12 cellular contexts compared by ENCODE assay signal in the genomic region with DNA sequence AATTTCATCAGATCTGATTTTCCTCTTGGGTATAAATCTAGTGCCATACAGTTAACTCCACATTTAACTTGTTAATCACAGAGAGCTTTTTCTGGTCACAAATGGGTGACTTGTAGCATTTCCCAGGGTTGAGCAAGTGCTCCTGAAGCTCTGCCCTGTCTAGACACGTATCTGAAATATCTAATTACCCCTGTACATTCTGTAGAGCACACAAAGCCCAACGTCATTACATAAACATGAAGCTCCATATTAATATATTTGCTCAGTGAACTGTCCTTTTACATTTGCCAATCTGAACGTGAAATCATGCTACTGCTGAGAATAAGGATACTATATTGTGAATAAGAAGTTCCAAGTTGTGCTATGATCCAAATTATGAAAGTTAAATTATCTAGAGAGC. TPM values are rescaled to one million over a fixed set of nuclear protein-coding genes. Genes with fewer than 3 reads are reported as not detected.
DNase-seq lines count a peak whose midpoint lies in the region; ATAC-seq, FAIRE-seq and TF ChIP-seq lines count a peak whose summit lies in the region.
"Had no signal": no experiment of that assay in that cellular context is flagged by ENCODE, and none has a peak within 500 bp of the region (broad histone marks: within the 10 kb centered on the region; RNA-seq: fewer than 3 reads in every experiment).

No MANE protein-coding gene starts in this region.

- H4K20me1 ChIP-seq in PC-3 (ENCODE audit: low read length) (no peaks in the 10 kb centered on the region), smooth muscle cell (ENCODE audit: low read depth) (no peaks in the 10 kb centered on the region)

- H3K4me3 ChIP-seq in PC-3 (ENCODE audit: low read length) (no peak overlapping the region), choroid plexus epithelial cell (ENCODE audit: low read depth, low read length) (no peak overlapping the region), smooth muscle cell (no peak overlapping the region)
- H3K4me3 ChIP-seq: uterus had no signal

- CTCF ChIA-PET in activated CD4-positive, alpha-beta T cell treated with anti-CD3 and anti-CD28 coated beads for 36 hours (lab: Charles Lee), result interaction anchor here (0.5 to 1.0 kb wide), 3 partner anchors 11 to 99 kb away, joined by 3 read pairs; no protein-coding TSS in a partner anchor
- CTCF ChIA-PET in PC-3 (lab: Charles Lee), result interaction anchor here (0.8 to 1.0 kb wide), 3 partner anchors 11 to 47 kb away, joined by 3 to 7 read pairs (median 3); no protein-coding TSS in a partner anchor

- H2AFZ ChIP-seq in PC-3 (ENCODE audit: low read length) (no peak overlapping the region), smooth muscle cell (ENCODE audit: low read depth) (no peak overlapping the region)

- no peak overlapping the region for H3K4me3 Mint-ChIP-seq in activated CD4-positive, alpha-beta T cell treated with anti-CD3 and anti-CD28 coated beads for 36 hours
- H3K4me3 Mint-ChIP-seq: nephron had no signal

- H3K27me3 Mint-ChIP-seq in activated CD4-positive, alpha-beta T cell treated with anti-CD3 and anti-CD28 coated beads for 36 hours, result no peaks in the 10 kb centered on the region

- intact Hi-C loops in activated CD4-positive, alpha-beta T cell treated with anti-CD3 and anti-CD28 coated beads for 36 hours (cut with DNase I, micrococcal nuclease), result loop anchor here in 1 of 2 experiments (5.0 to 10.0 kb wide), 3 partner anchors 302 to 1015 kb away; partner anchors contain the start of gene EIF2AK4
- intact Hi-C loops in PC-3 (cut with micrococcal nuclease), result loop anchor here (1.0 to 5.0 kb wide), 3 partner anchors 11 to 48 kb away; partner anchors contain the start of gene THBS1

- POLR2A ChIA-PET in activated CD4-positive, alpha-beta T cell treated with anti-CD3 and anti-CD28 coated beads for 36 hours (lab: Charles Lee), result interaction anchor here (0.7 kb wide), 1 partner anchor 769 kb away, joined by 5 read pairs; no protein-coding TSS in a partner anchor
- POLR2A ChIA-PET in PC-3 (lab: Charles Lee; ENCODE audit: unreplicated experiment), result interaction anchor here (0.6 kb wide), 1 partner anchor 743 kb away, joined by 4 read pairs; no protein-coding TSS in a partner anchor

- H3K4me1 Mint-ChIP-seq in activated CD4-positive, alpha-beta T cell treated with anti-CD3 and anti-CD28 coated beads for 36 hours, result peaks cover 58% of the 10 kb centered on the region

- peaks cover 8% of the 10 kb centered on the region for H3F3A ChIP-seq in PC-3 (ENCODE audit: low read length, unreplicated experiment)
- no peaks in the 10 kb centered on the region for H3F3A ChIP-seq in smooth muscle cell (ENCODE audit: low read depth)

- TF ChIP-seq CTCF in PC-3 (conservative IDR thresholded peaks at IDR 0.05; ENCODE audit: low read depth, low read length) (no peak), choroid plexus epithelial cell (conservative IDR thresholded peaks at IDR 0.05; ENCODE audit: low read depth, low read length) (no peak), smooth muscle cell (IDR thresholded peaks at IDR 0.05; ENCODE audit: borderline replicate concordance, insufficient read depth, poor library complexity, severe bottlenecking) (no peak)

- H3K27ac Mint-ChIP-seq in activated CD4-positive, alpha-beta T cell treated with anti-CD3 and anti-CD28 coated beads for 36 hours, result peak overlapping the region; percentile 83

- no peaks in the 10 kb centered on the region for H3K9me3 ChIP-seq in PC-3 (ENCODE audit: low read length)
- no peaks in the 10 kb centered on the region for H3K9me3 ChIP-seq in smooth muscle cell (replicated peaks; ENCODE audit: low read depth)
- H3K9me3 ChIP-seq: uterus had no signal

- H3K9me2 ChIP-seq in PC-3 (replicated peaks; ENCODE audit: low read length), result no peaks in the 10 kb centered on the region

- FAIRE-seq in urothelium cell line (lab: Jason Lieb, UNC), result no peak
- FAIRE-seq: frontal cortex had no signal

- H3K36me3 ChIP-seq in PC-3 (ENCODE audit: low read depth, low read length) (no peaks in the 10 kb centered on the region), smooth muscle cell (ENCODE audit: low read depth) (no peaks in the 10 kb centered on the region)
- H3K36me3 ChIP-seq: uterus had no signal

- H3K9ac ChIP-seq in PC-3 (ENCODE audit: low read length) (peak overlapping the region; percentile 23), smooth muscle cell (ENCODE audit: low read depth) (no peak overlapping the region)

- BruUV-seq in PC-3 (replicated peaks; lab: Mats Ljungman, UMichigan), result no TSS peak

- H3K27ac ChIP-seq in PC-3 (ENCODE audit: low read length), result peak overlapping the region; percentile 82
- H3K27ac ChIP-seq in smooth muscle cell (ENCODE audit: low read depth), result peak overlapping the region; percentile 46

- H3K27me3 ChIP-seq in PC-3 (ENCODE audit: low read length) (no peaks in the 10 kb centered on the region), smooth muscle cell (ENCODE audit: low read depth) (no peaks in the 10 kb centered on the region)
- H3K27me3 ChIP-seq: uterus had no signal

- H3K9me3 Mint-ChIP-seq in activated CD4-positive, alpha-beta T cell treated with anti-CD3 and anti-CD28 coated beads for 36 hours (ENCODE audit: low read depth), result peaks cover 11% of the 10 kb centered on the region
- H3K9me3 Mint-ChIP-seq: nephron had no signal

- no peak for DNase-seq in activated CD4-positive, alpha-beta T cell treated with anti-CD3 and anti-CD28 coated beads for 36 hours
- no peak for DNase-seq in activated CD4-positive, alpha-beta T cell treated with anti-CD3 and anti-CD28 coated beads for 48 hours
- peak; percentile 59 for DNase-seq in PC-3
- DNase-seq in choroid plexus epithelial cell (ENCODE audit: low read depth), result peak; percentile 15
- no peak for DNase-seq in smooth muscle cell (lab: John Stamatoyannopoulos, UW; ENCODE audit: unreplicated experiment)
- DNase-seq in urothelium cell line (ENCODE audit: low spot score), result no peak
- DNase-seq: Right ventricle myocardium superior, uterus had no signal

- H3K4me2 ChIP-seq in PC-3 (ENCODE audit: low read length) (peak overlapping the region; percentile 23), smooth muscle cell (no peak overlapping the region)

- H3K79me2 ChIP-seq in PC-3 (ENCODE audit: low read length), result no peaks in the 10 kb centered on the region
- H3K79me2 ChIP-seq in smooth muscle cell (ENCODE audit: low read depth), result no peaks in the 10 kb centered on the region

- H3K36me3 Mint-ChIP-seq in activated CD4-positive, alpha-beta T cell treated with anti-CD3 and anti-CD28 coated beads for 36 hours (ENCODE audit: low read depth), result peaks cover 6% of the 10 kb centered on the region

- no peak for ATAC-seq in activated CD4-positive, alpha-beta T cell treated with anti-CD3 and anti-CD28 coated beads for 36 hours
- ATAC-seq in PC-3, result peak; percentile 54
- no peak for ATAC-seq in GM21515 (IDR thresholded peaks at IDR 0.05; ENCODE audit: unreplicated experiment)
- ATAC-seq in HG03159 (IDR thresholded peaks at IDR 0.05; ENCODE audit: unreplicated experiment), result no peak

- WGBS in smooth muscle cell (ENCODE audit: low lambda C conversion rate), result 80% methylated on average over 3 of the region's 3 CpGs

- H3K4me1 ChIP-seq in PC-3 (ENCODE audit: insufficient read depth, low read length) (peaks cover 48% of the 10 kb centered on the region), smooth muscle cell (ENCODE audit: low read depth) (no peaks in the 10 kb centered on the region)
- H3K4me1 ChIP-seq: uterus had no signal

RNA-seq across cellular contexts. Expression of gene THBS1, which starts 49.0 kb away (rescaled TPM):
- under 1 TPM; 0.23 to 0.57 TPM for total RNA-seq in activated CD4-positive, alpha-beta T cell treated with anti-CD3 and anti-CD28 coated beads for 36 hours
- total RNA-seq in PC-3 (2014; rRNA removed) (305 and 374 TPM in 2 replicates), smooth muscle cell (648 and 662 TPM in 2 replicates)
- polyA plus RNA-seq in smooth muscle cell, result 203 and 264 TPM in 2 replicates

Comparison
In these comparisons a context has a peak if more than half of its experiments do, and no peak if none do; other contexts are left out.
1. DNase-seq: peak in PC-3 (single experiment) and choroid plexus epithelial cell (single experiment); none in activated CD4-positive, alpha-beta T cell treated with anti-CD3 and anti-CD28 coated beads for 36 hours (single experiment), activated CD4-positive, alpha-beta T cell treated with anti-CD3 and anti-CD28 coated beads for 48 hours (single experiment), smooth muscle cell (single experiment) and urothelium cell line (single experiment).
2. RNA of gene THBS1, which starts 49.0 kb away (total RNA-seq): 648 to 662 TPM in smooth muscle cell and 305 to 374 TPM in PC-3; 0.23 to 0.57 TPM in activated CD4-positive, alpha-beta T cell treated with anti-CD3 and anti-CD28 coated beads for 36 hours; every median in the first group is over 100 times any median in the second.